ENCODE assay signal across 11 cellular contexts in the genomic region with DNA sequence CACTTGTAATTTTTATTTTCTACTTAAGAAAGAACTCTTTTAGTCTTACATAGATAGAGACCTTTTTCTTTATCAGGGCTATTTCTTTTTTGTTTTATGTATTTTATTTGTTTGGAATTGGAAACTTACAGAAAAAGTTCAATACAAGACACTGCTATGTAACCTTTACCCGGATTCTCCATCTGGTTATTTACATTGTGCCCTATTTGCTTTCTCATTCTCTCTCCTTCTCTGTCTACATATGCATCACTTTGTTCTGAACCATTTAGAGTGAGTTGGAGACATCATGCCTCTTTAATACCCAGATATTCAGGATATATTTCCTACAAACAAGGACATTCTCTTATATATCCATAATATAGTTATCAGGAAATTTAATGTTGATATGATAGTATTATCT. TPM values are rescaled to one million over a fixed set of nuclear protein-coding genes. Genes with fewer than 3 reads are reported as not detected.
"Had no signal": no experiment of that assay in that cellular context is flagged by ENCODE, and none has a peak within 500 bp of the region (broad histone marks: within the 10 kb centered on the region; RNA-seq: fewer than 3 reads in every experiment).

No MANE protein-coding gene starts in this region.

- DNase-seq: GM23248, GOT3, H7, HFFc6, KBM-7 had no signal

- H3K4me3 ChIP-seq: GM23248, HAP-1 had no signal

- H3K4me1 ChIP-seq: HAP-1 had no signal

- H3K9me3 ChIP-seq: HAP-1 had no signal

- H3K27ac ChIP-seq: GM23248, HL-60, KMS-11 had no signal

- H3K36me3 ChIP-seq: HAP-1 had no signal

- ATAC-seq: HCT116 had no signal

- H3K4me2 ChIP-seq: KMS-11 had no signal

- H2AFZ ChIP-seq: GM23248 had no signal

RNA-seq across cellular contexts. Expression of a gene that starts 18.3 kb away (rescaled TPM):
- total RNA-seq: GM23248, H4 had no signal
- polyA plus RNA-seq: GM23248, IgD-negative memory B cell had no signal
